Comparison of ENCODE assay signal across 1 cellular context in genomic region chr19:51607920-51608562, GRCh38.
TF ChIP-seq lines count a peak whose summit lies in the region.

No MANE protein-coding gene starts in this region.

TF ChIP-seq in HepG2, 621 proteins besides CTCF, POLR2A, EP300 and RAD21 (continued from another document and continues in another):
- TF ChIP-seq, protein P1, sequence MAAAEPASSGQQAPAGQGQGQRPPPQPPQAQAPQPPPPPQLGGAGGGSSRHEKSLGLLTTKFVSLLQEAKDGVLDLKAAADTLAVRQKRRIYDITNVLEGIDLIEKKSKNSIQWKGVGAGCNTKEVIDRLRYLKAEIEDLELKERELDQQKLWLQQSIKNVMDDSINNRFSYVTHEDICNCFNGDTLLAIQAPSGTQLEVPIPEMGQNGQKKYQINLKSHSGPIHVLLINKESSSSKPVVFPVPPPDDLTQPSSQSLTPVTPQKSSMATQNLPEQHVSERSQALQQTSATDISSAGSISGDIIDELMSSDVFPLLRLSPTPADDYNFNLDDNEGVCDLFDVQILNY (CRISPR knock-in tag; conservative IDR thresholded peaks at IDR 0.05) = peak; percentile 73
- TF ChIP-seq ZNF24 (IDR thresholded peaks at IDR 0.05) = no peak
- TF ChIP-seq ZNF142 (CRISPR knock-in tag; IDR thresholded peaks at IDR 0.05) = peak; percentile 77; the same call in 1 of the 2 replicates
- TF ChIP-seq NFIB (CRISPR knock-in tag; IDR thresholded peaks at IDR 0.05; ENCODE audit: borderline replicate concordance) = no peak
- TF ChIP-seq, protein P2, sequence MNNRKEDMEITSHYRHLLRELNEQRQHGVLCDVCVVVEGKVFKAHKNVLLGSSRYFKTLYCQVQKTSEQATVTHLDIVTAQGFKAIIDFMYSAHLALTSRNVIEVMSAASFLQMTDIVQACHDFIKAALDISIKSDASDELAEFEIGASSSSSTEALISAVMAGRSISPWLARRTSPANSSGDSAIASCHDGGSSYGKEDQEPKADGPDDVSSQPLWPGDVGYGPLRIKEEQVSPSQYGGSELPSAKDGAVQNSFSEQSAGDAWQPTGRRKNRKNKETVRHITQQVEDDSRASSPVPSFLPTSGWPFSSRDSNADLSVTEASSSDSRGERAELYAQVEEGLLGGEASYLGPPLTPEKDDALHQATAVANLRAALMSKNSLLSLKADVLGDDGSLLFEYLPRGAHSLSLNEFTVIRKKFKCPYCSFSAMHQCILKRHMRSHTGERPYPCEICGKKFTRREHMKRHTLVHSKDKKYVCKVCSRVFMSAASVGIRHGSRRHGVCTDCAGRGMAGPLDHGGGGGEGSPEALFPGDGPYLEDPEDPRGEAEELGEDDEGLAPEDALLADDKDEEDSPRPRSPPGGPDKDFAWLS (CRISPR knock-in tag; IDR thresholded peaks at IDR 0.05; ENCODE audit: borderline replicate concordance) = no peak
- TF ChIP-seq, protein P3, sequence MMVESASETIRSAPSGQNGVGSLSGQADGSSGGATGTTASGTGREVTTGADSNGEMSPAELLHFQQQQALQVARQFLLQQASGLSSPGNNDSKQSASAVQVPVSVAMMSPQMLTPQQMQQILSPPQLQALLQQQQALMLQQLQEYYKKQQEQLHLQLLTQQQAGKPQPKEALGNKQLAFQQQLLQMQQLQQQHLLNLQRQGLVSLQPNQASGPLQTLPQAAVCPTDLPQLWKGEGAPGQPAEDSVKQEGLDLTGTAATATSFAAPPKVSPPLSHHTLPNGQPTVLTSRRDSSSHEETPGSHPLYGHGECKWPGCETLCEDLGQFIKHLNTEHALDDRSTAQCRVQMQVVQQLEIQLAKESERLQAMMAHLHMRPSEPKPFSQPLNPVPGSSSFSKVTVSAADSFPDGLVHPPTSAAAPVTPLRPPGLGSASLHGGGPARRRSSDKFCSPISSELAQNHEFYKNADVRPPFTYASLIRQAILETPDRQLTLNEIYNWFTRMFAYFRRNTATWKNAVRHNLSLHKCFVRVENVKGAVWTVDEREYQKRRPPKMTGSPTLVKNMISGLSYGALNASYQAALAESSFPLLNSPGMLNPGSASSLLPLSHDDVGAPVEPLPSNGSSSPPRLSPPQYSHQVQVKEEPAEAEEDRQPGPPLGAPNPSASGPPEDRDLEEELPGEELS (CRISPR knock-in tag; IDR thresholded peaks at IDR 0.05) = peak; percentile 53; the same call in 1 of the 2 replicates
- peak; percentile 61; the same call in 1 of the 2 replicates for TF ChIP-seq ETV5 (CRISPR knock-in tag; IDR thresholded peaks at IDR 0.05; ENCODE audit: borderline replicate concordance)
- peak; percentile 59 for TF ChIP-seq ZNF263 (CRISPR knock-in tag; IDR thresholded peaks at IDR 0.05)
- TF ChIP-seq GZF1 (CRISPR knock-in tag; IDR thresholded peaks at IDR 0.05) = peak; percentile 58; the same call in 1 of the 2 replicates
- no peak for TF ChIP-seq KAT2B (IDR thresholded peaks at IDR 0.05; ENCODE audit: borderline replicate concordance, low read depth, low read length)
- peak; percentile 89 for TF ChIP-seq ZIK1 (CRISPR knock-in tag; IDR thresholded peaks at IDR 0.05; ENCODE audit: borderline replicate concordance, low read depth)
- TF ChIP-seq ZNF891 (CRISPR knock-in tag; IDR thresholded peaks at IDR 0.05) = peak; percentile 96
- peak; percentile 65; the same call in 1 of the 2 replicates for TF ChIP-seq NAIF1 (CRISPR knock-in tag; IDR thresholded peaks at IDR 0.05; ENCODE audit: borderline replicate concordance)
- peak; percentile 83 for TF ChIP-seq ZNF800 (CRISPR knock-in tag; IDR thresholded peaks at IDR 0.05)
- TF ChIP-seq, protein P4, sequence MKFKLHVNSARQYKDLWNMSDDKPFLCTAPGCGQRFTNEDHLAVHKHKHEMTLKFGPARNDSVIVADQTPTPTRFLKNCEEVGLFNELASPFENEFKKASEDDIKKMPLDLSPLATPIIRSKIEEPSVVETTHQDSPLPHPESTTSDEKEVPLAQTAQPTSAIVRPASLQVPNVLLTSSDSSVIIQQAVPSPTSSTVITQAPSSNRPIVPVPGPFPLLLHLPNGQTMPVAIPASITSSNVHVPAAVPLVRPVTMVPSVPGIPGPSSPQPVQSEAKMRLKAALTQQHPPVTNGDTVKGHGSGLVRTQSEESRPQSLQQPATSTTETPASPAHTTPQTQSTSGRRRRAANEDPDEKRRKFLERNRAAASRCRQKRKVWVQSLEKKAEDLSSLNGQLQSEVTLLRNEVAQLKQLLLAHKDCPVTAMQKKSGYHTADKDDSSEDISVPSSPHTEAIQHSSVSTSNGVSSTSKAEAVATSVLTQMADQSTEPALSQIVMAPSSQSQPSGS (CRISPR knock-in tag; IDR thresholded peaks at IDR 0.05) = peak; percentile 82; the same call in 1 of the 2 replicates
- TF ChIP-seq WIZ (CRISPR knock-in tag; IDR thresholded peaks at IDR 0.05) = peak; percentile 99
- TF ChIP-seq, protein P5, sequence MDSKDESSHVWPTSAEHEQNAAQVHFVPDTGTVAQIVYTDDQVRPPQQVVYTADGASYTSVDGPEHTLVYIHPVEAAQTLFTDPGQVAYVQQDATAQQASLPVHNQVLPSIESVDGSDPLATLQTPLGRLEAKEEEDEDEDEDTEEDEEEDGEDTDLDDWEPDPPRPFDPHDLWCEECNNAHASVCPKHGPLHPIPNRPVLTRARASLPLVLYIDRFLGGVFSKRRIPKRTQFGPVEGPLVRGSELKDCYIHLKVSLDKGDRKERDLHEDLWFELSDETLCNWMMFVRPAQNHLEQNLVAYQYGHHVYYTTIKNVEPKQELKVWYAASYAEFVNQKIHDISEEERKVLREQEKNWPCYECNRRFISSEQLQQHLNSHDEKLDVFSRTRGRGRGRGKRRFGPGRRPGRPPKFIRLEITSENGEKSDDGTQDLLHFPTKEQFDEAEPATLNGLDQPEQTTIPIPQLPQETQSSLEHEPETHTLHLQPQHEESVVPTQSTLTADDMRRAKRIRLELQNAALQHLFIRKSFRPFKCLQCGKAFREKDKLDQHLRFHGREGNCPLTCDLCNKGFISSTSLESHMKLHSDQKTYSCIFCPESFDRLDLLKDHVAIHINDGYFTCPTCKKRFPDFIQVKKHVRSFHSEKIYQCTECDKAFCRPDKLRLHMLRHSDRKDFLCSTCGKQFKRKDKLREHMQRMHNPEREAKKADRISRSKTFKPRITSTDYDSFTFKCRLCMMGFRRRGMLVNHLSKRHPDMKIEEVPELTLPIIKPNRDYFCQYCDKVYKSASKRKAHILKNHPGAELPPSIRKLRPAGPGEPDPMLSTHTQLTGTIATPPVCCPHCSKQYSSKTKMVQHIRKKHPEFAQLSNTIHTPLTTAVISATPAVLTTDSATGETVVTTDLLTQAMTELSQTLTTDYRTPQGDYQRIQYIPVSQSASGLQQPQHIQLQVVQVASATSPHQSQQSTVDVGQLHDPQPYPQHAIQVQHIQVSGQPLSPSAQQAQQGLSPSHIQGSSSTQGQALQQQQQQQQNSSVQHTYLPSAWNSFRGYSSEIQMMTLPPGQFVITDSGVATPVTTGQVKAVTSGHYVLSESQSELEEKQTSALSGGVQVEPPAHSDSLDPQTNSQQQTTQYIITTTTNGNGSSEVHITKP (CRISPR knock-in tag; IDR thresholded peaks at IDR 0.05; ENCODE audit: low read depth) = 0 out of 2 replicates have a peak, but pooled peaks have one; percentile 50
- no peak for TF ChIP-seq U2AF1 (optimal IDR thresholded peaks at IDR 0.05; ENCODE audit: low read depth, low read length)
- no peak for TF ChIP-seq SIN3B (IDR thresholded peaks at IDR 0.05; ENCODE audit: low read length)
- TF ChIP-seq ZNF549 (CRISPR knock-in tag; IDR thresholded peaks at IDR 0.05) = no peak
- no peak for TF ChIP-seq ATM (IDR thresholded peaks at IDR 0.05; ENCODE audit: borderline replicate concordance)
- peak; percentile 26; the same call in 1 of the 2 replicates for TF ChIP-seq ZNF687 (CRISPR knock-in tag; IDR thresholded peaks at IDR 0.05)
- TF ChIP-seq ZNF260 (CRISPR knock-in tag; IDR thresholded peaks at IDR 0.05; ENCODE audit: borderline replicate concordance, low read depth) = no peak
- TF ChIP-seq TBX2 (CRISPR knock-in tag; IDR thresholded peaks at IDR 0.05; ENCODE audit: borderline replicate concordance) = peak; percentile 61; the same call in 1 of the 2 replicates
- TF ChIP-seq HNF4G (IDR thresholded peaks at IDR 0.05; ENCODE audit: borderline replicate concordance, low read depth, low read length) = no peak
- 0 out of 2 replicates have a peak, but pooled peaks have one; percentile 21 for TF ChIP-seq HNF4G (CRISPR knock-in tag; IDR thresholded peaks at IDR 0.05; ENCODE audit: borderline replicate concordance, low read depth)
- TF ChIP-seq SOX6 (IDR thresholded peaks at IDR 0.05) = no peak
- no peak for TF ChIP-seq SOX6 (CRISPR knock-in tag; IDR thresholded peaks at IDR 0.05)
- no peak for TF ChIP-seq ZFP62 (CRISPR knock-in tag; IDR thresholded peaks at IDR 0.05)
